In the genomic region with DNA sequence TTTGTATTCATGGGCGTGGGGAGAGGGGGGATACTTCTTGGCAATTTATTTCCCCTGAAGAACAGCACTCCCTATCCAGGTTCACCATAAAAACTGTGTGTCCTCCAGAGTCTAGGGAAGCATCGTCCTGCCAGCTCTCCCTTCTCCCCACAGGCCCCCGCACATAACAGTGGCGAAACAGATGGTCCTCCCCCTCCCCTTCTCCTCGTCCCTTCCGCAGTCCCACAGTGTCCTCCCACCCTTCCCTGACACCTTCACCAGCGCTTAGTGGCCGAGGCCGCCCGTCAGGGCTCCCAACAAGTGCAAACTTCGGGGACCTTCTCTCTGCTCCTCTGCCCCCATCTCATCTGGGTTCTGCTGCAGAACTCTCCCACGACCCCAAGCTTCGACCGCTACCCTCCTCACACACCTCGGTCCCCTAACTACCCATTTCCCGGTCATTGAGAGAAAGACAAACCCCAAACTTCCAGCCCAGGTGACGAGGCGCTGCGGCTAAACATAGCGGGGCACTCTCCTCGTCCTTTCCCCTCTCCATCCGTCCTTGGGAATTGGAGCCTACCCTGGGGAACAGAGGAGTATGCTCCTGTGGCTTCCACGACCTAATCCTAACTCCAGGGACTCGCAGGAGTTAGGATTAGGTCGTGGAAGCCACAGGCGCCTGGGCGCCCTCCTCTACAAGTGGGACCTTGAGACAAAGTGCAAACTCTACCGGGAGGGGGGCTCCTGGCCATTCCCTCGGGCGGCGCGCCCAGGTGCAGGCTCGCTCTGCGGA, we compare ENCODE assay signal across 8 cellular contexts. TPM values are rescaled to one million over a fixed set of nuclear protein-coding genes. Genes with fewer than 3 reads are reported as not detected.
DNase-seq lines count a peak whose midpoint lies in the region; FAIRE-seq and TF ChIP-seq lines count a peak whose summit lies in the region.

No MANE protein-coding gene starts in this region.

- H4K5ac ChIP-seq in H1 (ENCODE audit: insufficient read length, low read depth, low read length), result no peak overlapping the region

- H2AK5ac ChIP-seq in H1 (ENCODE audit: low read depth, low read length), result no peak overlapping the region

- H2AFZ ChIP-seq in H1 (ENCODE audit: low read length) (peak overlapping the region; percentile 64), osteoblast (ENCODE audit: low read length) (peak overlapping the region; percentile 54)

- H3K4me2 ChIP-seq in H1 (ENCODE audit: insufficient read depth in 1 of 2, low read depth in 2 of 2, low read length in 2 of 2), result peak overlapping the region; percentile 75 to 89
- peak overlapping the region; percentile 90 for H3K4me2 ChIP-seq in osteoblast (ENCODE audit: insufficient read depth, low read length)

- peak overlapping the region in 1 of 4 experiments; percentile 40; a peak in 3 of 7 replicates for H3K9ac ChIP-seq in H1 (replicated peaks in 1 of 4; ENCODE audit: extremely low read depth in 1 of 4, low read depth in 3 of 4, low read length in 3 of 4)

- no peak overlapping the region for H4K91ac ChIP-seq in H1 (replicated peaks; ENCODE audit: insufficient read length, low read length)

- H3K4me1 ChIP-seq in H1 (replicated peaks in 1 of 4; ENCODE audit: control insufficient read depth in 3 of 4, insufficient read depth in 4 of 4, low read length in 3 of 4) (peaks cover 0 to 7% (median 2%) of the 10 kb centered on the region in 4 experiments; a peak in 5 of 7 replicates), osteoblast (ENCODE audit: insufficient read depth, low read length) (peaks cover 13% of the 10 kb centered on the region), BE2C (no peaks in the 10 kb centered on the region)

- TF ChIP-seq POLR2A in H1 (IDR thresholded peaks at IDR 0.05; ENCODE audit: control extremely low read depth in 1 of 2, low read depth in 2 of 2, low read length in 2 of 2), result no peak

- 3% methylated on average over 30 of the region's 34 CpGs; no CpG with 5 or more reads in 1 of the 2 experiments for WGBS in H1 (ENCODE audit: extremely low coverage in 1 of 2, insufficient coverage in 1 of 2, insufficient read length in 1 of 2, insufficient replicate concordance in 2 of 2, low coverage in 1 of 2, low lambda C conversion rate in 2 of 2, missing lambda C conversion rate in 1 of 2), 2 experiments

- H3K9me3 ChIP-seq in H1 (ENCODE audit: insufficient read depth in 2 of 2, low read depth in 1 of 2, low read length in 1 of 2) (no peaks in the 10 kb centered on the region), osteoblast (ENCODE audit: low read depth, low read length) (no peaks in the 10 kb centered on the region), BE2C (no peaks in the 10 kb centered on the region)

- H3K4ac ChIP-seq in H1 (replicated peaks; ENCODE audit: insufficient read length, low read depth, low read length), result no peak overlapping the region

- TF ChIP-seq CTCF in H1 (IDR thresholded peaks at IDR 0.05; ENCODE audit: control extremely low read depth in 1 of 3, insufficient read depth in 1 of 3, low read depth in 1 of 3, low read length in 3 of 3) (no peak), osteoblast (IDR thresholded peaks at IDR 0.05; ENCODE audit: extremely low read depth, low read depth, low read length) (no peak), D721Med (IDR thresholded peaks at IDR 0.05; ENCODE audit: insufficient read depth, missing control alignments) (no peak), BE2C (IDR thresholded peaks at IDR 0.05; ENCODE audit: low read depth, low read length) (no peak)

- H3K79me1 ChIP-seq in H1 (ENCODE audit: low read depth, low read length), result no peaks in the 10 kb centered on the region

- peaks cover 5% of the 10 kb centered on the region; the same call in 1 of the 2 replicates for H3K23me2 ChIP-seq in H1 (ENCODE audit: low read depth, low read length)

- H3K36me3 ChIP-seq in H1 (ENCODE audit: control insufficient read depth in 2 of 4, insufficient read depth in 4 of 4, low read length in 3 of 4) (no peaks in the 10 kb centered on the region), osteoblast (ENCODE audit: insufficient read depth, low read length) (no peaks in the 10 kb centered on the region), BE2C (no peaks in the 10 kb centered on the region)

- no peak for TF ChIP-seq EP300 in H1 (IDR thresholded peaks at IDR 0.05; ENCODE audit: borderline replicate concordance in 1 of 2, low read depth in 2 of 2, low read length in 2 of 2)

- H4K8ac ChIP-seq in H1 (ENCODE audit: extremely low read depth, insufficient read depth, low read length), result no peak overlapping the region

- TF ChIP-seq RAD21 in H1 (IDR thresholded peaks at IDR 0.05 in 1 of 2, conservative IDR thresholded peaks at IDR 0.05 in 1 of 2; ENCODE audit: low read depth in 2 of 2, low read length in 2 of 2), result no peak

- H3K79me2 ChIP-seq in H1 (ENCODE audit: control insufficient read depth in 1 of 2, insufficient read depth in 2 of 2, low read length in 2 of 2) (no peaks in the 10 kb centered on the region), osteoblast (ENCODE audit: insufficient read depth, low read length) (no peaks in the 10 kb centered on the region)

- no peak overlapping the region for H2BK15ac ChIP-seq in H1 (ENCODE audit: low read length)

- peak overlapping the region; percentile 41; the same call in 1 of the 2 replicates for H3K18ac ChIP-seq in H1 (ENCODE audit: extremely low read depth, low read length)

- H3K56ac ChIP-seq in H1 (replicated peaks; ENCODE audit: insufficient read length, low read depth, low read length), result no peak overlapping the region

- H3K14ac ChIP-seq in H1 (ENCODE audit: insufficient read length), result no peak overlapping the region

- DNase-seq in ELR (ENCODE audit: low read depth), result peak; percentile 8
- DNase-seq in HuH-7 (ENCODE audit: low spot score), result peak; percentile 38
- DNase-seq in H1 (ENCODE audit: low read depth in 1 of 2, low spot score in 2 of 2), result peak in 1 of 2 experiments; percentile 75
- DNase-seq in osteoblast (ENCODE audit: insufficient read length, low spot score, missing footprints), result peak; percentile 41
- no peak for DNase-seq in hippocampal formation (lab: John Stamatoyannopoulos, UW)
- no peak for DNase-seq in D721Med (ENCODE audit: insufficient read length, low spot score)
- DNase-seq in BE2C, result no peak
- DNase-seq in LoVo (ENCODE audit: low spot score), result no peak

- no peak overlapping the region for H2BK20ac ChIP-seq in H1 (ENCODE audit: low read length)

- H2BK120ac ChIP-seq in H1 (replicated peaks; ENCODE audit: low read depth, low read length), result no peak overlapping the region

- FAIRE-seq in H1 (lab: Jason Lieb, UNC) (no peak), D721Med (lab: Jason Lieb, UNC) (no peak)

- H4K20me1 ChIP-seq in H1 (replicated peaks in 1 of 2; ENCODE audit: control insufficient read depth in 1 of 2, insufficient read depth in 2 of 2, low read length in 2 of 2), result no peaks in the 10 kb centered on the region
- H4K20me1 ChIP-seq in osteoblast (ENCODE audit: insufficient read depth, low read length), result no peaks in the 10 kb centered on the region

- peak overlapping the region; percentile 18; the same call in 1 of the 2 replicates for H2BK12ac ChIP-seq in H1 (ENCODE audit: low read depth, low read length)

- CTCF ChIA-PET in H1 (lab: Charles Lee; ENCODE audit: partially characterized antibody), result interaction anchor here (1.2 kb wide), 1 partner anchor 9 kb away, joined by 3 read pairs; no protein-coding TSS in a partner anchor

- H3K27me3 ChIP-seq in H1 (replicated peaks in 1 of 4; ENCODE audit: control insufficient read depth in 3 of 4, extremely low read depth in 1 of 4, insufficient read depth in 3 of 4, low read length in 3 of 4) (peaks cover 6 to 37% (median 18%) of the 10 kb centered on the region in 4 experiments), osteoblast (ENCODE audit: insufficient read depth, low read length) (peaks cover 93% of the 10 kb centered on the region), BE2C (peaks cover 31% of the 10 kb centered on the region)

- H3K23ac ChIP-seq in H1 (ENCODE audit: insufficient read length), result no peak overlapping the region

- H3K27ac ChIP-seq in H1 (ENCODE audit: low read depth, low read length) (no peak overlapping the region), osteoblast (ENCODE audit: low read depth, low read length) (no peak overlapping the region)

- H2BK5ac ChIP-seq in H1 (ENCODE audit: low read depth, low read length), result no peak overlapping the region

- peak overlapping the region; percentile 71 to 84 (median 78) for H3K4me3 ChIP-seq in H1 (ENCODE audit: extremely low read depth in 1 of 4, insufficient read depth in 2 of 4, low read depth in 3 of 4, low read length in 4 of 4)
- peak overlapping the region; percentile 70 for H3K4me3 ChIP-seq in osteoblast (ENCODE audit: insufficient read depth, low read length)
- no peak overlapping the region for H3K4me3 ChIP-seq in BE2C (ENCODE audit: low read depth, low read length)

- POLR2A ChIA-PET in H1 (lab: Charles Lee; ENCODE audit: partially characterized antibody), result interaction anchor here (1.1 to 1.5 kb wide), 2 partner anchors 9 to 38 kb away, joined by 3 read pairs; no protein-coding TSS in a partner anchor

TF ChIP-seq in H1, 55 proteins besides CTCF, POLR2A, EP300 and RAD21 (continues in another document):
- TF ChIP-seq TCF12 (IDR thresholded peaks at IDR 0.05; ENCODE audit: low read depth, low read length) (no peak), PHF8 (conservative IDR thresholded peaks at IDR 0.05; ENCODE audit: low read depth, low read length) (no peak), ZNF274 (IDR thresholded peaks at IDR 0.05; ENCODE audit: borderline replicate concordance, extremely low read depth, low read length) (no peak), EGR1 (IDR thresholded peaks at IDR 0.05; ENCODE audit: borderline replicate concordance, low read depth, low read length) (no peak), GABPA (IDR thresholded peaks at IDR 0.05; ENCODE audit: borderline replicate concordance, insufficient read depth, low read length) (no peak), SIX5 (IDR thresholded peaks at IDR 0.05; ENCODE audit: low read depth, low read length) (no peak), RBBP5 (IDR thresholded peaks at IDR 0.05; ENCODE audit: borderline replicate concordance, low read depth, low read length) (no peak; the same call in 1 of the 2 replicates), CHD1 (IDR thresholded peaks at IDR 0.05; ENCODE audit: low read depth, low read length) (no peak), GTF2F1 (IDR thresholded peaks at IDR 0.05; ENCODE audit: borderline replicate concordance, low read depth, low read length) (no peak)

RNA-seq across cellular contexts. Expression of gene ZNF385B, which starts 1.0 kb away (rescaled TPM):
- total RNA-seq in H1 (2021; fragmentation: NEBNext Ultra II Directional; extraction: Animal tissue kit (Norgen Biotek cat#: 25700)), result 2.9 and 3.7 TPM in 2 replicates
- polyA plus RNA-seq in H1 (2011; rRNA removed), result 0.82 and 1.1 TPM in 2 replicates
- 1.3 TPM for polyA plus RNA-seq in H1 (2011; cell fraction: cytosol; rRNA removed)
- 2.1 TPM for polyA plus RNA-seq in H1 (2011; cell fraction: nucleus; rRNA removed)
- polyA plus RNA-seq in H1 (2012, experiment 1 of 2), result 1.6 to 2.2 TPM (median 1.8 TPM) in 4 replicates
- 0.96 TPM for polyA plus RNA-seq in H1 (2012, experiment 2 of 2)
- 1.5 TPM for polyA plus RNA-seq in H1 (2013, experiment 1 of 2)
- polyA plus RNA-seq in H1 (2013, experiment 2 of 2), result 2.4 TPM
- 2.0 and 2.7 TPM in 2 replicates for polyA minus RNA-seq in H1 (2011; rRNA and poly(A)+ RNA removed)
- polyA minus RNA-seq in H1 (2011; cell fraction: cytosol; rRNA and poly(A)+ RNA removed), result 1.8 TPM
- 15.4 TPM for polyA minus RNA-seq in H1 (2011; cell fraction: nucleus; rRNA and poly(A)+ RNA removed)
- total RNA-seq in osteoblast, result 0.29 and 1.1 TPM in 2 replicates
- not detected for polyA plus RNA-seq in BE2C (2012; ENCODE audit: insufficient read depth, insufficient read length, low read depth)

Comparison
In these comparisons a context has a peak if more than half of its experiments do, and no peak if none do; other contexts are left out.
1. DNase-seq: peak in ELR (single experiment), HuH-7 (single experiment) and osteoblast (single experiment); none in hippocampal formation (0 of 2), D721Med (single experiment), BE2C (single experiment) and LoVo (single experiment).